ENCODE assay signal across 9 cellular contexts in the genomic region with DNA sequence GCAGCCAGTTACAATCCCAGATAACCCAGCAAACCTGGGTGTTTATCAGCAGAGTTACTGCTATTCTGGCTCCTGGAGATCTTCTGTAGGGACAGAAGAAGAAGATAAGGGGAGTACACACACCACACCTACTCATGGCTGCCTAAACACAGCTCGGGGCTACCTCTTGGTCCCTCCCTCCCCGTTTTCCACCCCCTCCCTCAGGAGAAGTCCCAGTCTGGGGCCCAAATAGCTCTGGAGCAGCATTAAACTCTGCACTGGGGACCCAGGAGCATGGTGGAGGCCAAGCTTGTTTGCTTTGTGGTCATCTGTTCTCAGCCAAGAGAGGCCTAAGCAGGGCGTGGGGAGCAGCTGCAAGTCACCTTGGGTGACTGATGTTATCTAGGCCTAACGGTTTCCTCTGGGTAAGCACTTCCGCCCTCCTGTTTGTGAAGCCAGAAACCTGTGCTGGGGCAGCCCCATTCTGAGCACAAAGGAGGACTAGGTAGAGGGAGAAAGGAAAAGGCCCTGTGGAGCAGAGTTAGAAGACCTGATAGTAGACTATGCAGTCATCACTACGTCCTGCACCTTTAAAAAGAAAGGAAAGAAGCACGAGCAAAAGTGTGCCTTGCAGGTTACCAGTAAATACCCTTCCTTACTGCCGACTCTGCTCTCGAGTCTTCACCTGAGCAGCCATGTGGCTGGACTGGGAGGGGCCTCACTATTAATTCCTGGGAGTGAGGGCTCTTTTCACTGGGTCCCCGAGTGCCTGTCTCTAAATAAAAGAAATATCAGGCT. TPM values are rescaled to one million over a fixed set of nuclear protein-coding genes. Genes with fewer than 3 reads are reported as not detected.
A peak's percentile ranks its signal among the peaks of the same experiment; 100 is the strongest.
DNase-seq lines count a peak whose midpoint lies in the region; ATAC-seq and TF ChIP-seq lines count a peak whose summit lies in the region.
"Had no signal": no experiment of that assay in that cellular context is flagged by ENCODE, and none has a peak within 500 bp of the region (broad histone marks: within the 10 kb centered on the region; RNA-seq: fewer than 3 reads in every experiment).

No MANE protein-coding gene starts in this region.

- no peak overlapping the region for H3K4me2 ChIP-seq in neuronal stem cell (ENCODE audit: insufficient read depth, low read length, poor library complexity, severe bottlenecking)
- H3K4me2 ChIP-seq in hepatocyte: no peak overlapping the region

- no peaks in the 10 kb centered on the region for H3K79me1 ChIP-seq in neuronal stem cell (ENCODE audit: low read depth, low read length)

- H3K23ac ChIP-seq in neuronal stem cell (ENCODE audit: low read depth, low read length, poor library complexity): no peak overlapping the region

- no peak overlapping the region for H3K4ac ChIP-seq in neuronal stem cell (ENCODE audit: low read length)

- DNase-seq in NCI-H526 (lab: John Stamatoyannopoulos, UW) (peak; percentile 13 to 43), NCI-H526 treated with DMSO at 0.1 percent for 48 hours (lab: John Stamatoyannopoulos, UW) (no peak), neuronal stem cell (ENCODE audit: low spot score) (no peak), NCI-H1436 treated with DMSO at 0.1 percent for 48 hours (lab: John Stamatoyannopoulos, UW) (no peak), hepatocyte (ENCODE audit: low spot score) (no peak)
- DNase-seq in activated naive CD4-positive, alpha-beta T cell treated with Interleukin-2 at 50 U/mL for 16 hours: peak; percentile 80

- WGBS in neuronal stem cell (ENCODE audit: extremely low coverage in 2 of 2, insufficient read length in 2 of 2, insufficient replicate concordance in 1 of 2), 2 donors: no CpG with 5 or more reads among the region's 10 CpGs
- WGBS in hepatocyte (ENCODE audit: low lambda C conversion rate, missing lambda C conversion rate): 56% methylated on average over 10 of the region's 10 CpGs

- H2AK5ac ChIP-seq in neuronal stem cell (ENCODE audit: low read depth, low read length): no peak overlapping the region

- no peak overlapping the region for H4K8ac ChIP-seq in neuronal stem cell (ENCODE audit: low read depth, low read length)

- H3K9me3 ChIP-seq in neuronal stem cell (replicated peaks in 1 of 2; ENCODE audit: control insufficient read depth in 2 of 2, insufficient read depth in 1 of 2, low read depth in 1 of 2, low read length in 2 of 2) (peaks cover 0 to 10% of the 10 kb centered on the region in 2 donors), hepatocyte (ENCODE audit: low read depth) (no peaks in the 10 kb centered on the region)

- no peak overlapping the region for H2BK120ac ChIP-seq in neuronal stem cell (ENCODE audit: low read depth, low read length)

- H3K4me1 ChIP-seq in neuronal stem cell (ENCODE audit: control insufficient read depth in 2 of 2, insufficient read depth in 1 of 2, low read depth in 1 of 2, low read length in 2 of 2) (peaks cover 0 to 2% of the 10 kb centered on the region in 2 donors), hepatocyte (ENCODE audit: insufficient read depth) (no peaks in the 10 kb centered on the region)

- H3K27ac ChIP-seq in neuronal stem cell (replicated peaks; ENCODE audit: low read length) (no peak overlapping the region), hepatocyte (no peak overlapping the region)

- H2BK12ac ChIP-seq in neuronal stem cell (ENCODE audit: low read length): no peak overlapping the region

- no peaks in the 10 kb centered on the region for H3K9me2 ChIP-seq in hepatocyte (replicated peaks; ENCODE audit: insufficient read depth)

- TF ChIP-seq POLR2A in Raji (IDR thresholded peaks at IDR 0.05; ENCODE audit: insufficient read depth, low read depth, low read length): peak; percentile 81

- no peak overlapping the region for H2BK5ac ChIP-seq in neuronal stem cell (ENCODE audit: low read length)

- no peak overlapping the region for H4K91ac ChIP-seq in neuronal stem cell (ENCODE audit: low read depth, low read length, poor library complexity)

- H3K4me3 ChIP-seq in neuronal stem cell (ENCODE audit: low read length in 2 of 2) (no peak overlapping the region), hepatocyte (no peak overlapping the region)

- peak; percentile 58 for ATAC-seq in HG03095 (IDR thresholded peaks at IDR 0.05; ENCODE audit: unreplicated experiment)

- H3K36me3 ChIP-seq in neuronal stem cell (replicated peaks in 1 of 2; ENCODE audit: control insufficient read depth in 2 of 2, insufficient read depth in 2 of 2, low read length in 2 of 2): no peaks in the 10 kb centered on the region
- H3K36me3 ChIP-seq in hepatocyte (replicated peaks; ENCODE audit: insufficient read depth, low read depth): no peaks in the 10 kb centered on the region

- H4K20me1 ChIP-seq in hepatocyte (ENCODE audit: insufficient read depth, poor library complexity, severe bottlenecking): no peaks in the 10 kb centered on the region

- no peaks in the 10 kb centered on the region for H3K79me2 ChIP-seq in hepatocyte

- no peak overlapping the region for H3K14ac ChIP-seq in neuronal stem cell (ENCODE audit: low read length)

- no peak overlapping the region for H3K9ac ChIP-seq in neuronal stem cell (ENCODE audit: low read depth, low read length, poor library complexity)

- H3K27me3 ChIP-seq in neuronal stem cell (ENCODE audit: control insufficient read depth in 3 of 3, insufficient read depth in 3 of 3, low read depth in 1 of 3, low read length in 3 of 3): peaks cover 2 to 54% (median 37%) of the 10 kb centered on the region in 3 experiments
- H3K27me3 ChIP-seq in hepatocyte: peaks cover 39% of the 10 kb centered on the region

- H3K18ac ChIP-seq in neuronal stem cell (ENCODE audit: low read length): peak overlapping the region; percentile 51

- H2BK15ac ChIP-seq in neuronal stem cell (ENCODE audit: low read length): no peak overlapping the region

- H2AFZ ChIP-seq in neuronal stem cell (ENCODE audit: low read length) (no peak overlapping the region), hepatocyte (no peak overlapping the region)

- no peak for TF ChIP-seq CTCF in hepatocyte (IDR thresholded peaks at IDR 0.05; ENCODE audit: poor library complexity)

RNA-seq across cellular contexts. Expression of a gene that starts 2.0 kb away (rescaled TPM):
- 0.22 TPM for polyA plus RNA-seq in neuronal stem cell (2013, experiment 1 of 2)
- 0.15 TPM for polyA plus RNA-seq in neuronal stem cell (2013, experiment 2 of 2)
- total RNA-seq in hepatocyte: 0.80 and 0.92 TPM in 2 replicates
- polyA plus RNA-seq in hepatocyte: 0.77 TPM in 1 of 2 replicates, not detected in the other
- polyA plus RNA-seq: AG04450 had no signal

Comparison
In these comparisons a context has a peak if more than half of its experiments do, and no peak if none do; other contexts are left out.
1. DNase-seq: peak in NCI-H526 (2 of 2) and activated naive CD4-positive, alpha-beta T cell treated with Interleukin-2 at 50 U/mL for 16 hours (single experiment); none in NCI-H526 treated with DMSO at 0.1 percent for 48 hours (single experiment), neuronal stem cell (single experiment), NCI-H1436 treated with DMSO at 0.1 percent for 48 hours (single experiment) and hepatocyte (single experiment).